Comparison of ENCODE assay signal across 22 cellular contexts in the genomic region with DNA sequence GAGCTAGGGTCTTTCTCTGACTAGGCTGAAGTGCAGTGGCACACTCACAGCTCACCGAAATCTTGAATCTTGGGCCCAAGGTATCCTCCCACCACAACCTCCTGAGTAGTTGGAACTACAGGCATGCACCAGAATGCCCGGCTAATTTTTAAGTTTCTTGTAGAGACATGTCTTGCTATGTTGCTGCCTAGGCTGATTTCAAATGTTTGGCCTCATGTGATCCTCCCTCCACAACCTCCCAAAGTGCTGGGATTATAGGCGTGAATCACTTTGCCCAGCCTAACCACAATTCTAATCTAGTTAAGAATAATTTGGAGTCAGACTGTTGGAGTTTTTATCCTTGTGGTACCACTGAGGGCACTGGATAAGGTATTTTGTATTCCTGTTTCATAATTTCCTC.
"Had no signal": no experiment of that assay in that cellular context is flagged by ENCODE, and none has a peak within 500 bp of the region (broad histone marks: within the 10 kb centered on the region; RNA-seq: fewer than 3 reads in every experiment).

No MANE protein-coding gene starts in this region.

- H3K4me1 ChIP-seq: gastroesophageal sphincter, heart left ventricle, left lung, psoas muscle, sigmoid colon, stomach, thyroid gland had no signal

- H3K27me3 ChIP-seq: gastroesophageal sphincter, heart left ventricle, hepatocyte, left lung, neural progenitor cell, sigmoid colon, stomach, thyroid gland had no signal

- H2AFZ ChIP-seq: hepatocyte, neural progenitor cell had no signal

- H3K9ac ChIP-seq: neural progenitor cell had no signal

- H3K9me3 ChIP-seq: gastroesophageal sphincter, heart left ventricle, left lung, psoas muscle, sigmoid colon, stomach, thyroid gland had no signal

- H3K4me3 ChIP-seq: coronary artery, gastroesophageal sphincter, heart left ventricle, hepatocyte, left lung, neural progenitor cell, psoas muscle, sigmoid colon, stomach, thyroid gland had no signal

- DNase-seq: dermis blood vessel endothelial cell; effector memory CD4-positive, alpha-beta T cell; foreskin fibroblast; heart left ventricle; left cardiac atrium; left lung; mesendoderm; midbrain; naive thymus-derived CD4-positive, alpha-beta T cell; psoas muscle; right cardiac atrium; sigmoid colon; stimulated activated CD4-positive, alpha-beta T cell treated with anti-CD3 and anti-CD28 coated beads, Interleukin-2, amount 100 ng/mL, for 24 hours; stimulated activated CD4-positive, alpha-beta T cell treated with anti-CD3 and anti-CD28 coated beads, Interleukin-4, amount 100 ng/mL, for 24 hours; stimulated activated naive CD4-positive, alpha-beta T cell treated with Interleukin-2 at 50 U/mL for 16 hours; stomach; thyroid gland had no signal

- ATAC-seq: gastroesophageal sphincter; heart left ventricle; left cardiac atrium; left lung; naive thymus-derived CD4-positive, alpha-beta T cell; psoas muscle; right cardiac atrium; stimulated activated effector memory CD8-positive, alpha-beta T cell treated with anti-CD3 and anti-CD28 coated beads, Interleukin-12 subunit alpha, Interleukin-12 subunit beta, amount 100 ng/mL, for 72 hours had no signal

- H3K4me2 ChIP-seq: hepatocyte, neural progenitor cell had no signal

- H3K36me3 ChIP-seq: gastroesophageal sphincter, heart left ventricle, left lung, neural progenitor cell, sigmoid colon, stomach, thyroid gland had no signal

- H3K27ac ChIP-seq: coronary artery, gastroesophageal sphincter, heart left ventricle, hepatocyte, left lung, neural progenitor cell, psoas muscle, sigmoid colon, stomach, thyroid gland had no signal

- H3K79me2 ChIP-seq: hepatocyte had no signal
